13 cellular contexts compared by ENCODE assay signal in genomic region chr14:20247651-20248246, GRCh38. TPM values are rescaled to one million over a fixed set of nuclear protein-coding genes. Genes with fewer than 3 reads are reported as not detected.
A peak's percentile ranks its signal among the peaks of the same experiment; 100 is the strongest.
DNase-seq lines count a peak whose midpoint lies in the region; ATAC-seq and TF ChIP-seq lines count a peak whose summit lies in the region.
"Had no signal": no experiment of that assay in that cellular context is flagged by ENCODE, and none has a peak within 500 bp of the region (broad histone marks: within the 10 kb centered on the region; RNA-seq: fewer than 3 reads in every experiment).

No MANE protein-coding gene starts in this region.

- DNase-seq in DMS53 (lab: John Stamatoyannopoulos, UW) (peak; percentile 56), DMS53 treated with DMSO at 0.1 percent for 48 hours (lab: John Stamatoyannopoulos, UW; ENCODE audit: unreplicated experiment) (no peak), LNCaP clone FGC (ENCODE audit: low read depth) (peak; percentile 63), SK-MEL-5 (ENCODE audit: low read depth, low spot score) (peak; percentile 25), left lobe of liver (ENCODE audit: low spot score) (no peak), cortex of kidney (lab: John Stamatoyannopoulos, UW) (no peak), NCI-H226 (no peak)
- no peak for DNase-seq in activated T-cell treated with anti-CD3 and anti-CD28 coated beads, Interleukin-2, amount 50 U/mL, for 1 hour
- DNase-seq: activated T-cell treated with anti-CD3 and anti-CD28 coated beads, Interleukin-2, amount 50 U/mL, for 24 hours; NCI-H187 treated with DMSO at 0.1 percent for 48 hours had no signal

- no peak overlapping the region for H3K4me3 ChIP-seq in LNCaP clone FGC (ENCODE audit: low read depth, low read length)
- H3K4me3 ChIP-seq: skin epidermis had no signal

- peak; percentile 82 for TF ChIP-seq CTCF in LNCaP clone FGC (IDR thresholded peaks at IDR 0.05; ENCODE audit: control insufficient read depth, extremely low read depth, insufficient read depth)

- in situ Hi-C loops in SK-MEL-5 (cut with HindIII; ENCODE audit: low pct_unique_long_range_greater_than_20kb, low sequenced_read_pairs): no loop called here

- ATAC-seq in left lobe of liver: peak; percentile 50

RNA-seq across cellular contexts. Expression of gene OR11H4, which starts 8.7 kb away (rescaled TPM):
- not detected in 2 replicates for total RNA-seq in SK-MEL-5 (2014; rRNA removed; shearing (Covaris generic))
- polyA plus RNA-seq in SK-MEL-5 (2015; cell fraction: cytosol; rRNA removed): not detected in 2 replicates
- not detected in 2 replicates for polyA plus RNA-seq in SK-MEL-5 (2015; cell fraction: nucleus; rRNA removed)
- total RNA-seq in left lobe of liver: not detected
- total RNA-seq: cerebellum; T-helper 2 cell treated with Interferon-gamma antibody and Interleukin-4, amounts not matched to agents 100 ng/mL and 5 ng/mL, for 36 hours had no signal

RNA-seq across cellular contexts. Expression of gene OR11H7, which starts 19.0 kb away (rescaled TPM):
- total RNA-seq in SK-MEL-5 (2014; rRNA removed; shearing (Covaris generic)): not detected in 2 replicates
- polyA plus RNA-seq in SK-MEL-5 (2015; cell fraction: cytosol; rRNA removed): not detected in 2 replicates
- polyA plus RNA-seq in SK-MEL-5 (2015; cell fraction: nucleus; rRNA removed): not detected in 2 replicates
- not detected for total RNA-seq in left lobe of liver
- total RNA-seq: cerebellum; T-helper 2 cell treated with Interferon-gamma antibody and Interleukin-4, amounts not matched to agents 100 ng/mL and 5 ng/mL, for 36 hours had no signal

RNA-seq across cellular contexts. Expression of gene OR11H6, which starts 24.2 kb away (rescaled TPM):
- not detected in 2 replicates for total RNA-seq in SK-MEL-5 (2014; rRNA removed; shearing (Covaris generic))
- polyA plus RNA-seq in SK-MEL-5 (2015; cell fraction: cytosol; rRNA removed): not detected in 2 replicates
- not detected in 2 replicates for polyA plus RNA-seq in SK-MEL-5 (2015; cell fraction: nucleus; rRNA removed)
- total RNA-seq in left lobe of liver: not detected
- total RNA-seq: cerebellum; T-helper 2 cell treated with Interferon-gamma antibody and Interleukin-4, amounts not matched to agents 100 ng/mL and 5 ng/mL, for 36 hours had no signal

RNA-seq across cellular contexts. Expression of gene OR11G2, which starts 57.1 kb away (rescaled TPM):
- total RNA-seq in SK-MEL-5 (2014; rRNA removed; shearing (Covaris generic)): not detected in 2 replicates
- not detected in 2 replicates for polyA plus RNA-seq in SK-MEL-5 (2015; cell fraction: cytosol; rRNA removed)
- polyA plus RNA-seq in SK-MEL-5 (2015; cell fraction: nucleus; rRNA removed): not detected in 2 replicates
- not detected for total RNA-seq in left lobe of liver
- total RNA-seq: cerebellum; T-helper 2 cell treated with Interferon-gamma antibody and Interleukin-4, amounts not matched to agents 100 ng/mL and 5 ng/mL, for 36 hours had no signal

RNA-seq across cellular contexts. Expression of gene TTC5, which starts 58.0 kb away (rescaled TPM):
- total RNA-seq in SK-MEL-5 (2014; rRNA removed; shearing (Covaris generic)): 23.3 and 23.9 TPM in 2 replicates
- polyA plus RNA-seq in SK-MEL-5 (2015; cell fraction: cytosol; rRNA removed): 10.1 and 13.1 TPM in 2 replicates
- polyA plus RNA-seq in SK-MEL-5 (2015; cell fraction: nucleus; rRNA removed): 16.3 and 16.7 TPM in 2 replicates
- 4.3 TPM for total RNA-seq in left lobe of liver

Comparison
In these comparisons a context has a peak if more than half of its experiments do, and no peak if none do; other contexts are left out.
1. DNase-seq: peak in DMS53 (single experiment), LNCaP clone FGC (single experiment) and SK-MEL-5 (single experiment); none in DMS53 treated with DMSO at 0.1 percent for 48 hours (single experiment), left lobe of liver (single experiment), cortex of kidney (single experiment), activated T-cell treated with anti-CD3 and anti-CD28 coated beads, Interleukin-2, amount 50 U/mL, for 1 hour (single experiment) and NCI-H226 (single experiment).